1 cellular context compared by ENCODE assay signal in the genomic region with DNA sequence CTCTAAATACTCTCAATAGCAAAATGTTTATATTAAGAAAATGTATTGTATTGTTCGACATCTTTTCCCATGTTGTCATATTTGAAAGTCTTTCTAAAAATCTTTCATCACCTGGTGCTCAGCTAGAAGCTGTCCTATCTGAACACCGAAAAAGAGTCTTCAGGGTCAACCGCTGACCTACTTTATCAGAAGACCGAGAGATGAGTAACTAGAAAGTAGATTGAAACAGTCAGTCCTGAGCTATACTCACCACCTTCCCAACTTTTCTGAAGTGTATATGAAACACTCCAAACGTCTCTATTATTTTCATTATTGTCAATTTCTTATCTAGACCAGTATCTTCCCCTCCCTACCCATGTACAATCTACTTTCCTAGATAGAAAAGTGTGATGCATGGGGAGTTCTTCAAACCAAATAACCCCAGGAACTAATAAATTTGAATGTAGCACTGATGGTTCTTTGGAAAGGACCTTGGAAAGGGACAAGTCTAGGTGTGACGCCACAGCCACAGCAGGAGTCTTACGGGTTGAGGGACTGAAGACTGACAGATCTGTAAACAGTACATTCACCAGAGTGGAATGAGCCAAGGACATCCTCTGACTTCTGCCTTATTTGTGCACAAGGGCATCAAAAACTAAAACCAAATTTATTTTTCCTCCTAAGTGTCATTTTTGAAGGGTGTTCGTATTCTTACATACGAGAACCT.
TF ChIP-seq lines count a peak whose summit lies in the region.

No MANE protein-coding gene starts in this region.

TF ChIP-seq in IMR-90, 13 proteins besides CTCF, POLR2A, EP300 and RAD21:
- TF ChIP-seq, protein P1, sequence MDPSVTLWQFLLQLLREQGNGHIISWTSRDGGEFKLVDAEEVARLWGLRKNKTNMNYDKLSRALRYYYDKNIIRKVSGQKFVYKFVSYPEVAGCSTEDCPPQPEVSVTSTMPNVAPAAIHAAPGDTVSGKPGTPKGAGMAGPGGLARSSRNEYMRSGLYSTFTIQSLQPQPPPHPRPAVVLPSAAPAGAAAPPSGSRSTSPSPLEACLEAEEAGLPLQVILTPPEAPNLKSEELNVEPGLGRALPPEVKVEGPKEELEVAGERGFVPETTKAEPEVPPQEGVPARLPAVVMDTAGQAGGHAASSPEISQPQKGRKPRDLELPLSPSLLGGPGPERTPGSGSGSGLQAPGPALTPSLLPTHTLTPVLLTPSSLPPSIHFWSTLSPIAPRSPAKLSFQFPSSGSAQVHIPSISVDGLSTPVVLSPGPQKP (IDR thresholded peaks at IDR 0.05; ENCODE audit: borderline replicate concordance, low read depth, low read length), result no peak
- TF ChIP-seq NFE2L2 (IDR thresholded peaks at IDR 0.05; ENCODE audit: low read depth, low read length) (no peak), MAZ (IDR thresholded peaks at IDR 0.05; ENCODE audit: borderline replicate concordance, low read depth, low read length) (no peak), MAFK (IDR thresholded peaks at IDR 0.05; ENCODE audit: low read depth, low read length) (no peak), MXI1 (IDR thresholded peaks at IDR 0.05; ENCODE audit: borderline replicate concordance, low read depth, low read length) (no peak)
TF ChIP-seq in IMR-90: peak in this region for 0.
